ENCODE assay signal across 30 cellular contexts in genomic region chr4:8005814-8006215, GRCh38.
"Had no signal": no experiment of that assay in that cellular context is flagged by ENCODE, and none has a peak within 500 bp of the region (broad histone marks: within the 10 kb centered on the region; RNA-seq: fewer than 3 reads in every experiment).

No MANE protein-coding gene starts in this region.

- DNase-seq: activated B cell treated with CpG ODN at 0.5 μM for 24 hours; activated CD4-positive, alpha-beta T cell treated with anti-CD3 and anti-CD28 coated beads for 1 hour; activated CD4-positive, alpha-beta T cell treated with anti-CD3 and anti-CD28 coated beads, Interleukin-2, amount 10 ng/mL, durations not matched to agents 24 days and 14 days; activated CD4-positive, alpha-beta T cell treated with anti-CD3 and anti-CD28 coated beads, Interleukin-2, amount 50 U/mL, for 48 hours; activated CD8-positive, alpha-beta memory T cell treated with anti-CD3 and anti-CD28 coated beads, Interleukin-2, amount 10 ng/mL, durations not matched to agents 7 days and 5 days; activated effector memory CD4-positive, alpha-beta T cell treated with anti-CD3 and anti-CD28 coated beads, Interleukin-2, amount 50 U/mL, for 16 hours; activated naive CD4-positive, alpha-beta T cell treated with Interleukin-2 at 50 U/mL for 16 hours; activated naive CD8-positive, alpha-beta T cell treated with anti-CD3 and anti-CD28 coated beads, Interleukin-2, amount 50 U/mL, for 24 hours; activated T-cell treated with anti-CD3 and anti-CD28 coated beads, Interleukin-2, amount 50 U/mL, for 24 hours; amniotic stem cell; body of pancreas; central memory CD4-positive, alpha-beta T cell; MG63; NCI-H1105 treated with DMSO at 0.1 percent for 48 hours; NCI-H1436 treated with DMSO at 0.1 percent for 48 hours; NCI-H187; NCI-H2081; NCI-H345; NCI-H510A treated with DMSO at 0.1 percent for 48 hours; NCI-H748 treated with DMSO at 0.1 percent for 48 hours; OCI-M1; Peyer's patch; SHP77; T-helper 2 cell; T1000 had no signal

- H3K27me3 ChIP-seq: ascending aorta, body of pancreas, MG63, Peyer's patch had no signal

- H3K4me3 Mint-ChIP-seq: activated B cell treated with CpG ODN at 0.5 μM for 24 hours; activated CD4-positive, alpha-beta T cell treated with anti-CD3 and anti-CD28 coated beads, Interleukin-2, amount 10 ng/mL, durations not matched to agents 24 days and 14 days; activated CD8-positive, alpha-beta memory T cell treated with anti-CD3 and anti-CD28 coated beads, Interleukin-2, amount 10 ng/mL, durations not matched to agents 7 days and 5 days; activated naive CD8-positive, alpha-beta T cell treated with anti-CD3 and anti-CD28 coated beads, Interleukin-2, amount 50 U/mL, for 24 hours; activated T-cell treated with anti-CD3 and anti-CD28 coated beads, Interleukin-2, amount 50 U/mL, for 24 hours; activated T-helper 1 cell treated with anti-CD3 and anti-CD28 coated beads, Interleukin-12 subunit alpha, Interleukin-12 subunit beta, Interleukin-2, Interleukin-4 antibody, amounts not matched to agents 30 ng/mL and 10 ng/mL and 1 ng/mL, durations not matched to agents 14 hours and 24 hours and 36 hours had no signal

- H3K36me3 ChIP-seq: MG63, Peyer's patch, SJSA1 had no signal

- H3K9me3 Mint-ChIP-seq: activated B cell treated with CpG ODN at 0.5 μM for 24 hours; activated CD4-positive, alpha-beta T cell treated with anti-CD3 and anti-CD28 coated beads, Interleukin-2, amount 10 ng/mL, durations not matched to agents 24 days and 14 days; activated naive CD4-positive, alpha-beta T cell treated with anti-CD3 and anti-CD28 coated beads, Interleukin-2, amount 50 U/mL, for 72 hours; activated naive CD8-positive, alpha-beta T cell treated with anti-CD3 and anti-CD28 coated beads, Interleukin-2, amount 50 U/mL, for 24 hours; activated T-cell treated with anti-CD3 and anti-CD28 coated beads, Interleukin-2, amount 50 U/mL, for 24 hours; activated T-helper 1 cell treated with anti-CD3 and anti-CD28 coated beads, Interleukin-12 subunit alpha, Interleukin-12 subunit beta, Interleukin-2, Interleukin-4 antibody, amounts not matched to agents 30 ng/mL and 10 ng/mL and 1 ng/mL, durations not matched to agents 14 hours and 24 hours and 36 hours had no signal

- H3K27me3 Mint-ChIP-seq: activated CD4-positive, alpha-beta T cell treated with anti-CD3 and anti-CD28 coated beads, Interleukin-2, amount 10 ng/mL, durations not matched to agents 24 days and 14 days; activated naive CD8-positive, alpha-beta T cell treated with anti-CD3 and anti-CD28 coated beads, Interleukin-2, amount 50 U/mL, for 24 hours; activated T-cell treated with anti-CD3 and anti-CD28 coated beads, Interleukin-2, amount 50 U/mL, for 24 hours had no signal

- H3K4me3 ChIP-seq: ascending aorta, body of pancreas, MG63, Peyer's patch, SJSA1 had no signal

- H3K27ac Mint-ChIP-seq: activated B cell treated with CpG ODN at 0.5 μM for 24 hours; activated CD4-positive, alpha-beta T cell treated with anti-CD3 and anti-CD28 coated beads, Interleukin-2, amount 10 ng/mL, durations not matched to agents 24 days and 14 days; activated CD8-positive, alpha-beta memory T cell treated with anti-CD3 and anti-CD28 coated beads, Interleukin-2, amount 10 ng/mL, durations not matched to agents 7 days and 5 days; activated naive CD4-positive, alpha-beta T cell treated with anti-CD3 and anti-CD28 coated beads, Interleukin-2, amount 50 U/mL, for 72 hours; activated naive CD8-positive, alpha-beta T cell treated with anti-CD3 and anti-CD28 coated beads, Interleukin-2, amount 50 U/mL, for 24 hours; activated T-helper 1 cell treated with anti-CD3 and anti-CD28 coated beads, Interleukin-12 subunit alpha, Interleukin-12 subunit beta, Interleukin-2, Interleukin-4 antibody, amounts not matched to agents 30 ng/mL and 10 ng/mL and 1 ng/mL, durations not matched to agents 14 hours and 24 hours and 36 hours had no signal

- H3K9me3 ChIP-seq: ascending aorta, body of pancreas, MG63, Peyer's patch, SJSA1 had no signal

- H3K4me1 Mint-ChIP-seq: activated B cell treated with CpG ODN at 0.5 μM for 24 hours; activated CD4-positive, alpha-beta T cell treated with anti-CD3 and anti-CD28 coated beads, Interleukin-2, amount 10 ng/mL, durations not matched to agents 24 days and 14 days; activated CD8-positive, alpha-beta memory T cell treated with anti-CD3 and anti-CD28 coated beads, Interleukin-2, amount 10 ng/mL, durations not matched to agents 7 days and 5 days; activated naive CD8-positive, alpha-beta T cell treated with anti-CD3 and anti-CD28 coated beads, Interleukin-2, amount 50 U/mL, for 24 hours had no signal

- H3K27ac ChIP-seq: ascending aorta, body of pancreas, Peyer's patch, RWPE1, SJSA1 had no signal

- H3K4me1 ChIP-seq: ascending aorta, body of pancreas, SJSA1 had no signal

- H3K36me3 Mint-ChIP-seq: activated CD8-positive, alpha-beta memory T cell treated with anti-CD3 and anti-CD28 coated beads, Interleukin-2, amount 10 ng/mL, durations not matched to agents 7 days and 5 days; activated naive CD4-positive, alpha-beta T cell treated with anti-CD3 and anti-CD28 coated beads, Interleukin-2, amount 50 U/mL, for 72 hours had no signal
